28 cellular contexts compared by ENCODE assay signal in the genomic region with DNA sequence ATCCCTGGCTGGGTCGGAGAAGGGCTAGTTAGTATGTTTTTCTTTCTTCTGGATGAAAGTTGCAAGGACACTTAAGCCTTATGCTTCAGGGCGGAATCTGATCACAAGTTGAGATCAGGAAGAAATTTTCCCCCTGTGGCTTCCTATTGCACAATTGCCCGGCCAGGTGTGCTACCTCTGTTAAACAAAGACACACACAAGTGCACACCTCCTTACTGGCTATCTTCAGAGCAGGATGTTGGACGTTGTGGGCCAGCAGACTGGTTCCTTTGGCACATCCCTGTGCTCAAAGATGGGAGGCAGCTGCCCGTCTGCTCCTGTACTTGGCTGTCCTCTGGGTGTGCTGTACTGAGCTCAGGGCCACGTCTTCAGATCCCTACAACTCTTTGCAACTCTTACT. TPM values are rescaled to one million over a fixed set of nuclear protein-coding genes. Genes with fewer than 3 reads are reported as not detected.
DNase-seq lines count a peak whose midpoint lies in the region; ATAC-seq and TF ChIP-seq lines count a peak whose summit lies in the region.
"Had no signal": no experiment of that assay in that cellular context is flagged by ENCODE, and none has a peak within 500 bp of the region (broad histone marks: within the 10 kb centered on the region; RNA-seq: fewer than 3 reads in every experiment).

No MANE protein-coding gene starts in this region.

- no peak overlapping the region for H3K18ac ChIP-seq in IMR-90 (ENCODE audit: low read depth, low read length)

- TF ChIP-seq EP300 in ovary (IDR thresholded peaks at IDR 0.05) = no peak

- no peak for ATAC-seq in IMR-90 (ENCODE audit: low read depth)
- peak; percentile 13 for ATAC-seq in mucosa of descending colon
- ATAC-seq in GM19035 (IDR thresholded peaks at IDR 0.05; ENCODE audit: unreplicated experiment) = no peak
- no peak for ATAC-seq in GM21619 (IDR thresholded peaks at IDR 0.05; ENCODE audit: unreplicated experiment)
- ATAC-seq: activated CD4-positive, CD25-positive, alpha-beta regulatory T cell treated with anti-CD3 and anti-CD28 coated beads, Interleukin-2, amount 50 U/mL, for 24 hours; CD8-positive, alpha-beta T cell; left cardiac atrium; stimulated activated memory B cell treated with anti-CD40 and anti-IgM and Interleukin-4, amounts not matched to agents 10 μg/mL and 1 μg/mL and 100 μg/mL, for 72 hours had no signal

- H3K4me2 ChIP-seq in IMR-90 (ENCODE audit: low read depth, low read length) = no peak overlapping the region

- no peak for TF ChIP-seq CTCF in CD14-positive monocyte (IDR thresholded peaks at IDR 0.05)
- TF ChIP-seq CTCF in IMR-90 (conservative IDR thresholded peaks at IDR 0.05; ENCODE audit: low read depth, low read length) = no peak
- TF ChIP-seq CTCF in breast epithelium (IDR thresholded peaks at IDR 0.05) = no peak
- no peak for TF ChIP-seq CTCF in mucosa of descending colon (IDR thresholded peaks at IDR 0.05)
- TF ChIP-seq CTCF in ovary (IDR thresholded peaks at IDR 0.05) = no peak

- DNase-seq in CD14-positive monocyte (ENCODE audit: low spot score) = no peak
- DNase-seq in IMR-90 = no peak
- no peak for DNase-seq in breast epithelium (ENCODE audit: low spot score in 2 of 2)
- no peak for DNase-seq in mucosa of descending colon
- DNase-seq in ovary = no peak
- no peak for DNase-seq in DMS79 (lab: John Stamatoyannopoulos, UW)
- DNase-seq: activated CD4-positive, alpha-beta memory T cell treated with anti-CD3 and anti-CD28 coated beads, Interleukin-2, amount 10 ng/mL, durations not matched to agents 7 days and 5 days; activated naive CD8-positive, alpha-beta T cell treated with anti-CD3 and anti-CD28 coated beads for 36 hours; CD8-positive, alpha-beta T cell; DMS 273 treated with DMSO at 0.1 percent for 48 hours; left cardiac atrium; naive B cell; NCI-H2081; NCI-H226; occipital lobe; SHP77; stimulated activated CD4-positive, alpha-beta T cell treated with anti-CD3 and anti-CD28 coated beads, Interleukin-2, amount 100 ng/mL, for 48 hours; SW 1271; T1000 had no signal

- no peak overlapping the region for H3K23ac ChIP-seq in IMR-90 (ENCODE audit: low read depth, low read length)

- peaks cover 59 to 92% of the 10 kb centered on the region in 2 experiments for H3K79me1 ChIP-seq in IMR-90 (ENCODE audit: low read depth in 1 of 2, low read length in 2 of 2)

- H4K91ac ChIP-seq in IMR-90 (ENCODE audit: insufficient read depth, low read depth, low read length) = no peak overlapping the region

- peaks cover 8% of the 10 kb centered on the region for H3K4me1 ChIP-seq in IMR-90 (ENCODE audit: control insufficient read depth, insufficient read depth, low read length)
- peaks cover 6 to 21% of the 10 kb centered on the region in 2 donors for H3K4me1 ChIP-seq in breast epithelium
- H3K4me1 ChIP-seq in mucosa of descending colon (ENCODE audit: low read depth) = no peaks in the 10 kb centered on the region
- peaks cover 7% of the 10 kb centered on the region for H3K4me1 ChIP-seq in ovary (ENCODE audit: insufficient read depth)
- H3K4me1 ChIP-seq: HAP-1 had no signal

- in situ Hi-C loops in IMR-90 (cut with MboI; ENCODE audit: low sequenced_read_pairs) = no loop called here

- H3K4me3 ChIP-seq in IMR-90 (ENCODE audit: insufficient read depth, low read depth, low read length) (no peak overlapping the region), breast epithelium (peak overlapping the region in 1 of 3 donors; percentile 6), mucosa of descending colon (no peak overlapping the region), ovary (no peak overlapping the region)
- H3K4me3 ChIP-seq: ascending aorta, HAP-1, vagina had no signal

- H2BK120ac ChIP-seq in IMR-90 (ENCODE audit: low read depth, low read length) = no peak overlapping the region

- H3K14ac ChIP-seq in IMR-90 (replicated peaks; ENCODE audit: low read depth, low read length) = no peak overlapping the region

- no peak for TF ChIP-seq RAD21 in IMR-90 (IDR thresholded peaks at IDR 0.05; ENCODE audit: low read length)

- intact Hi-C loops in CD14-positive monocyte (cut with micrococcal nuclease) = no loop called here
- intact Hi-C loops in IMR-90 (cut with micrococcal nuclease) = no loop called here
- intact Hi-C loops in breast epithelium (cut with DNase I; ENCODE audit: low total_unique reads) = no loop called here
- intact Hi-C loops in mucosa of descending colon (cut with DNase I, micrococcal nuclease) = no loop called here
- intact Hi-C loops in ovary (cut with DNase I) = loop anchor here in 1 of 4 donors (10.0 kb wide), 1 partner anchor 216 kb away; no protein-coding TSS in a partner anchor

- peaks cover 30% of the 10 kb centered on the region for H3K9me1 ChIP-seq in IMR-90 (ENCODE audit: insufficient read depth, low read length)

- H2AK5ac ChIP-seq in IMR-90 (ENCODE audit: low read depth, low read length) = no peak overlapping the region

- H4K5ac ChIP-seq in IMR-90 (ENCODE audit: low read depth, low read length) = no peak overlapping the region

- no peaks in the 10 kb centered on the region for H3K27me3 ChIP-seq in IMR-90 (ENCODE audit: control insufficient read depth, insufficient read depth, low read length)
- no peaks in the 10 kb centered on the region for H3K27me3 ChIP-seq in breast epithelium
- H3K27me3 ChIP-seq in ovary = no peaks in the 10 kb centered on the region
- H3K27me3 ChIP-seq: ascending aorta, vagina had no signal

- H3K36me3 Mint-ChIP-seq in CD14-positive monocyte = peaks cover 14 to 23% of the 10 kb centered on the region in 2 donors

- peak overlapping the region in 6 of 7 donors; percentile 0 to 76 (median 60) for H3K27ac Mint-ChIP-seq in CD14-positive monocyte
- H3K27ac Mint-ChIP-seq: activated CD4-positive, alpha-beta memory T cell treated with anti-CD3 and anti-CD28 coated beads, Interleukin-2, amount 10 ng/mL, durations not matched to agents 7 days and 5 days; activated naive CD8-positive, alpha-beta T cell treated with anti-CD3 and anti-CD28 coated beads for 36 hours; activated T-helper 2 cell treated with anti-CD3 and anti-CD28 coated beads, Interferon-gamma antibody, Interleukin-2, Interleukin-4, amounts not matched to agents 10 μg/mL and 5 μg/mL and 100 μg/mL, durations not matched to agents 14 hours and 24 hours and 36 hours had no signal

- peaks cover 91% of the 10 kb centered on the region for H3K4me1 Mint-ChIP-seq in CD14-positive monocyte

- H3K4me3 Mint-ChIP-seq in CD14-positive monocyte = peak overlapping the region in 1 of 2 donors; percentile 56
- H3K4me3 Mint-ChIP-seq: activated CD4-positive, alpha-beta memory T cell treated with anti-CD3 and anti-CD28 coated beads, Interleukin-2, amount 10 ng/mL, durations not matched to agents 7 days and 5 days; activated naive CD8-positive, alpha-beta T cell treated with anti-CD3 and anti-CD28 coated beads for 36 hours; CD8-positive, alpha-beta T cell; central memory CD8-positive, alpha-beta T cell; stimulated activated memory B cell treated with anti-CD40 and anti-IgM and Interleukin-4, amounts not matched to agents 10 μg/mL and 1 μg/mL and 100 μg/mL, for 72 hours had no signal

- POLR2A ChIA-PET in IMR-90 (lab: Charles Lee; ENCODE audit: unreplicated experiment) = no interaction called here

- H3K9me3 Mint-ChIP-seq in CD14-positive monocyte = no peaks in the 10 kb centered on the region
- H3K9me3 Mint-ChIP-seq: activated naive CD8-positive, alpha-beta T cell treated with anti-CD3 and anti-CD28 coated beads for 36 hours; activated T-helper 2 cell treated with anti-CD3 and anti-CD28 coated beads, Interferon-gamma antibody, Interleukin-2, Interleukin-4, amounts not matched to agents 10 μg/mL and 5 μg/mL and 100 μg/mL, durations not matched to agents 14 hours and 24 hours and 36 hours; CD8-positive, alpha-beta T cell; central memory CD8-positive, alpha-beta T cell; stimulated activated memory B cell treated with anti-CD40 and anti-IgM and Interleukin-4, amounts not matched to agents 10 μg/mL and 1 μg/mL and 100 μg/mL, for 72 hours had no signal

- no peak overlapping the region for H2BK15ac ChIP-seq in IMR-90 (ENCODE audit: low read depth, low read length)

- H3K9ac ChIP-seq in IMR-90 (ENCODE audit: low read depth, low read length) = no peak overlapping the region

- H4K20me1 ChIP-seq in IMR-90 (ENCODE audit: insufficient read depth, low read length) = peaks cover 76% of the 10 kb centered on the region

- H2AK9ac ChIP-seq in IMR-90 (replicated peaks; ENCODE audit: low read depth, low read length, poor library complexity) = no peak overlapping the region

- TF ChIP-seq POLR2A in IMR-90 (IDR thresholded peaks at IDR 0.05; ENCODE audit: low read depth, low read length) = no peak
- no peak for TF ChIP-seq POLR2A in breast epithelium (IDR thresholded peaks at IDR 0.05)
- no peak for TF ChIP-seq POLR2A in ovary (IDR thresholded peaks at IDR 0.05)

- dilution Hi-C loops in IMR-90 (cut with HindIII; ENCODE audit: low sequenced_read_pairs, unreplicated experiment) = no loop called here

- H2BK20ac ChIP-seq in IMR-90 (ENCODE audit: low read depth, low read length) = no peak overlapping the region

- H3K9me3 ChIP-seq in IMR-90 (ENCODE audit: control insufficient read depth, insufficient read depth, low read length) (no peaks in the 10 kb centered on the region), breast epithelium (no peaks in the 10 kb centered on the region), mucosa of descending colon (no peaks in the 10 kb centered on the region), ovary (no peaks in the 10 kb centered on the region)
- H3K9me3 ChIP-seq: ascending aorta, HAP-1, vagina had no signal

- H3K27ac ChIP-seq in IMR-90 (ENCODE audit: insufficient read depth, low read length) (no peak overlapping the region), breast epithelium (peak overlapping the region; percentile 74 to 76), ovary (no peak overlapping the region)
- H3K27ac ChIP-seq: ascending aorta, vagina had no signal

- no TSS peak for BruUV-seq in IMR-90 (replicated peaks; lab: Mats Ljungman, UMichigan)

- H4K8ac ChIP-seq in IMR-90 (ENCODE audit: low read depth in 2 of 2, low read length in 2 of 2) = no peak overlapping the region

- CTCF ChIA-PET in IMR-90 (lab: Yijun Ruan, JAX) = no interaction called here

- WGBS in IMR-90 (ENCODE audit: extremely low coverage in 2 of 2, insufficient read length in 1 of 2), 2 experiments = 17% methylated on average over 2 of the region's 6 CpGs; no CpG with 5 or more reads in 1 of the 2 experiments
- WGBS in ovary, 3 donors = 75 to 81% (median 79%) methylated on average over 6 of the region's 6 CpGs

- no peak overlapping the region for H3K4ac ChIP-seq in IMR-90 (ENCODE audit: low read depth, low read length)

- no peak overlapping the region for H2AFZ ChIP-seq in IMR-90 (replicated peaks; ENCODE audit: low read length, poor library complexity)

- no peak overlapping the region for H2BK5ac ChIP-seq in IMR-90 (ENCODE audit: low read depth, low read length, poor library complexity, severe bottlenecking)

- H3K56ac ChIP-seq in IMR-90 (ENCODE audit: extremely low read depth, insufficient read depth, low read length) = no peak overlapping the region

- H3K36me3 ChIP-seq in IMR-90 (ENCODE audit: control insufficient read depth, insufficient read depth, low read length) (peaks cover 1% of the 10 kb centered on the region; the same call in 1 of the 2 replicates), breast epithelium (no peaks in the 10 kb centered on the region), mucosa of descending colon (ENCODE audit: low read depth) (no peaks in the 10 kb centered on the region), ovary (no peaks in the 10 kb centered on the region)
- H3K36me3 ChIP-seq: HAP-1, vagina had no signal

- H3K27me3 Mint-ChIP-seq in CD14-positive monocyte (ENCODE audit: low read depth in 3 of 3) = no peaks in the 10 kb centered on the region
- H3K27me3 Mint-ChIP-seq: activated CD4-positive, alpha-beta memory T cell treated with anti-CD3 and anti-CD28 coated beads, Interleukin-2, amount 10 ng/mL, durations not matched to agents 7 days and 5 days; activated naive CD8-positive, alpha-beta T cell treated with anti-CD3 and anti-CD28 coated beads for 36 hours; central memory CD8-positive, alpha-beta T cell; naive B cell; stimulated activated memory B cell treated with anti-CD40 and anti-IgM and Interleukin-4, amounts not matched to agents 10 μg/mL and 1 μg/mL and 100 μg/mL, for 72 hours had no signal

RNA-seq across cellular contexts. Expression of a gene that starts 19.1 kb away (rescaled TPM):
- polyA plus RNA-seq in CD14-positive monocyte (10 to 100 TPM in 1 of 2 donors, 1 to 10 TPM in 1; 6.8 to 11.7 TPM), IMR-90 (2012; rRNA removed) (8.4 and 8.6 TPM in 2 replicates), ovary (10 to 100 TPM in 1 of 2 donors, 1 to 10 TPM in 1; 4.4 to 11.5 TPM)
- total RNA-seq in IMR-90 (2012; rRNA removed) (9.4 and 9.9 TPM in 2 replicates), breast epithelium (10 to 100 TPM; 17.8 to 58.7 (median 45.2) TPM), mucosa of descending colon (10 to 100 TPM; 60.9 to 74.3 (median 72.8) TPM), ovary (10 to 100 TPM in 6 of 7 donors, 1 to 10 TPM in 1; 6.2 to 34.6 (median 19.5) TPM)
- 2.6 and 2.7 TPM in 2 replicates for polyA plus RNA-seq in IMR-90 (2012; cell fraction: cytosol; rRNA removed)
- polyA plus RNA-seq in IMR-90 (2012; cell fraction: nucleus; rRNA removed; ENCODE audit: low replicate concordance) = 20.3 and 40.4 TPM in 2 replicates

Comparison
In these comparisons a context has a peak if more than half of its experiments do, and no peak if none do; other contexts are left out.
1. H3K27ac ChIP-seq: peak in breast epithelium (2 of 2); none in IMR-90 (single experiment) and ovary (0 of 2).